In genomic region chr5:141691867-141692532, GRCh38 we compare ENCODE assay signal across 1 cellular context.
TF ChIP-seq lines count a peak whose summit lies in the region.

No MANE protein-coding gene starts in this region.

TF ChIP-seq in HCT116, 20 proteins besides CTCF, POLR2A, EP300 and RAD21 (continued from another document):
- TF ChIP-seq SP1 (IDR thresholded peaks at IDR 0.05; ENCODE audit: low read depth) (no peak), ZFX (IDR thresholded peaks at IDR 0.05) (no peak), EGR1 (IDR thresholded peaks at IDR 0.05; ENCODE audit: low read depth) (no peak), EZH2phosphoT487 (IDR thresholded peaks at IDR 0.05; ENCODE audit: borderline replicate concordance) (no peak), POLR2AphosphoS5 (IDR thresholded peaks at IDR 0.05; ENCODE audit: low read depth, low read length) (no peak), MAX (IDR thresholded peaks at IDR 0.05) (no peak), EZH2 (IDR thresholded peaks at IDR 0.05) (no peak)
